22 cellular contexts compared by ENCODE assay signal in genomic region chr18:46849007-46849406, GRCh38.
"Had no signal": no experiment of that assay in that cellular context is flagged by ENCODE, and none has a peak within 500 bp of the region (broad histone marks: within the 10 kb centered on the region; RNA-seq: fewer than 3 reads in every experiment).

No MANE protein-coding gene starts in this region.

- H3K36me3 ChIP-seq: MG63, SJCRH30 had no signal

- DNase-seq: Karpas-422, KG1, MG63, NCI-H1092, NCI-H1105 treated with DMSO at 0.1 percent for 48 hours, NCI-H1417 treated with DMSO at 0.1 percent for 48 hours, NCI-H146, NCI-H1694 treated with DMSO at 0.1 percent for 48 hours, NCI-H1930, NCI-H2081, NCI-H2107, NCI-H2227 treated with DMSO at 0.1 percent for 48 hours, NCI-H524, NCI-H526 treated with DMSO at 0.1 percent for 48 hours, NCI-H748 treated with DMSO at 0.1 percent for 48 hours, PC-3, SHP77 treated with DMSO at 0.1 percent for 48 hours, SJCRH30, T-helper 1 cell had no signal

- H3K27ac ChIP-seq: SJCRH30 had no signal

- H3K9me3 ChIP-seq: MG63, SJCRH30 had no signal

- H3K4me1 ChIP-seq: SJCRH30 had no signal

- ATAC-seq: Panc1, PC-3, Right ventricle myocardium inferior, SK-N-SH treated with all-trans-retinoic acid at 6 μM for 48 hours had no signal

- H3K4me3 ChIP-seq: MG63, SJCRH30 had no signal

- H3K27me3 ChIP-seq: MG63, SJCRH30 had no signal
